ENCODE assay signal across 30 cellular contexts in the genomic region with DNA sequence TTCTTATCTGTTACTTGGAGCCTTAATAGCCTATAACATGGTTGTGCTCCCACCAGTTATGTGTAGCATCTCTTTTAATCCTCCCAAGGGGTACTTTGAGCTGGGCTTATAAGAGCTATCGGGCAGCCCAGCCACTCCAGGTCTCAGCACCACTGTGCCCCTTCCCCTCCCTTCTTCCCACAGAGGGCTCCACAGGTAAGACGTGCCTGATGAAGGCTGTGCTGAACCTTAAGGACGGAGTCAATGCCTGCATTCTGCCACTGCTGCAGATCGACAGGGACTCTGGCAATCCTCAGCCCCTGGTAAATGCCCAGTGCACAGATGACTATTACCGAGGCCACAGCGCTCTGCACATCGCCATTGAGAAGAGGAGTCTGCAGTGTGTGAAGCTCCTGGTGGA.
"Had no signal": no experiment of that assay in that cellular context is flagged by ENCODE, and none has a peak within 500 bp of the region (broad histone marks: within the 10 kb centered on the region; RNA-seq: fewer than 3 reads in every experiment).

No MANE protein-coding gene starts in this region.

- H3K9me3 Mint-ChIP-seq: activated naive CD4-positive, alpha-beta T cell treated with anti-CD3 and anti-CD28 coated beads, Interleukin-2, amount 10 ng/mL, durations not matched to agents 7 days and 5 days; activated T-cell treated with anti-CD3 and anti-CD28 coated beads, Interleukin-2, amount 50 U/mL, for 72 hours; natural killer cell; neural progenitor cell; T-helper 1 cell treated with Interleukin-12 subunit alpha and Interleukin-12 subunit beta and Interleukin-4 antibody, amounts not matched to agents 30 μg/mL and 1 μg/mL, for 36 hours had no signal

- H2AFZ ChIP-seq: neural progenitor cell had no signal

- H3K4me1 ChIP-seq: neural progenitor cell, testis had no signal

- H3K4me3 Mint-ChIP-seq: activated naive CD4-positive, alpha-beta T cell treated with anti-CD3 and anti-CD28 coated beads, Interleukin-2, amount 10 ng/mL, durations not matched to agents 7 days and 5 days; activated T-cell treated with anti-CD3 and anti-CD28 coated beads, Interleukin-2, amount 50 U/mL, for 72 hours; natural killer cell; neural progenitor cell; T-helper 1 cell treated with Interleukin-12 subunit alpha and Interleukin-12 subunit beta and Interleukin-4 antibody, amounts not matched to agents 30 μg/mL and 1 μg/mL, for 36 hours had no signal

- H3K27me3 Mint-ChIP-seq: activated naive CD4-positive, alpha-beta T cell treated with anti-CD3 and anti-CD28 coated beads, Interleukin-2, amount 10 ng/mL, durations not matched to agents 7 days and 5 days had no signal

- H3K4me2 ChIP-seq: neural progenitor cell had no signal

- H3K9ac ChIP-seq: neural progenitor cell had no signal

- FAIRE-seq: islet of Langerhans, TTC549, urothelium cell line had no signal

- H3K36me3 Mint-ChIP-seq: natural killer cell, neural progenitor cell had no signal

- DNase-seq: activated CD4-positive, alpha-beta T cell treated with anti-CD3 and anti-CD28 coated beads for 48 hours; activated CD4-positive, alpha-beta T cell treated with anti-CD3 and anti-CD28 coated beads, Interleukin-2, amount 50 U/mL, for 48 hours; activated effector memory CD4-positive, alpha-beta T cell treated with Interleukin-2 at 50 U/mL for 16 hours; activated naive CD4-positive, alpha-beta T cell treated with anti-CD3 and anti-CD28 coated beads, Interleukin-2, amount 10 ng/mL, durations not matched to agents 7 days and 5 days; activated T-cell treated with anti-CD3 and anti-CD28 coated beads, Interleukin-2, amount 50 U/mL, for 72 hours; anterior cingulate cortex; body of pancreas; effector memory CD4-positive, alpha-beta T cell; erythroblast; gastrocnemius medialis; glutamatergic neuron; mammary epithelial cell; natural killer cell; posterior cingulate gyrus; right lobe of liver; stimulated activated CD4-positive, alpha-beta T cell treated with anti-CD3 and anti-CD28 coated beads, Interleukin-2, amount 100 ng/mL, for 48 hours; stimulated activated naive CD8-positive, alpha-beta T cell treated with anti-CD3 and anti-CD28 coated beads, Interleukin-15, Interleukin-2, amounts not matched to agents 100 U/mL and 50 U/mL, for 24 hours; SW 1271; T-helper 9 cell; testis; transverse colon had no signal

- H3K9me3 ChIP-seq: body of pancreas, gastrocnemius medialis, right lobe of liver, testis, transverse colon had no signal

- H3K27me3 ChIP-seq: body of pancreas, dorsolateral prefrontal cortex, gastrocnemius medialis, neural progenitor cell, right lobe of liver, testis, transverse colon had no signal

- ATAC-seq: activated CD4-positive, CD25-positive, alpha-beta regulatory T cell treated with anti-CD3 and anti-CD28 coated beads, Interleukin-2, amount 50 U/mL, for 24 hours; activated T-cell treated with anti-CD3 and anti-CD28 coated beads, Interleukin-2, amount 50 U/mL, for 72 hours; body of pancreas; gastrocnemius medialis; natural killer cell; right lobe of liver; stimulated activated naive CD8-positive, alpha-beta T cell treated with anti-CD3 and anti-CD28 coated beads, Interleukin-15, Interleukin-2, amounts not matched to agents 100 U/mL and 50 U/mL, for 24 hours had no signal

- H3K4me3 ChIP-seq: body of pancreas, coronary artery, dorsolateral prefrontal cortex, gastrocnemius medialis, neural progenitor cell, right lobe of liver, testis, transverse colon had no signal

- H3K27ac Mint-ChIP-seq: activated T-cell treated with anti-CD3 and anti-CD28 coated beads, Interleukin-2, amount 50 U/mL, for 72 hours; neural progenitor cell; T-helper 1 cell treated with Interleukin-12 subunit alpha and Interleukin-12 subunit beta and Interleukin-4 antibody, amounts not matched to agents 30 μg/mL and 1 μg/mL, for 36 hours had no signal

- H3K27ac ChIP-seq: body of pancreas, coronary artery, gastrocnemius medialis, neural progenitor cell, right lobe of liver, testis, transverse colon, VCaP had no signal

- H3K36me3 ChIP-seq: gastrocnemius medialis, neural progenitor cell, right lobe of liver had no signal
